ENCODE assay signal across 19 cellular contexts in genomic region chr10:28987555-28988320, GRCh38.
"Had no signal": no experiment of that assay in that cellular context is flagged by ENCODE, and none has a peak within 500 bp of the region (broad histone marks: within the 10 kb centered on the region; RNA-seq: fewer than 3 reads in every experiment).

No MANE protein-coding gene starts in this region.

- H3K9me3 ChIP-seq: heart left ventricle, mucosa of descending colon, ovary, tibial artery, upper lobe of right lung had no signal

- H3K9me3 Mint-ChIP-seq: dendritic cell treated with granulocyte-macrophage colony-stimulating factor and Interleukin-4, amounts not matched to agents 40 ng/mL and 50 ng/mL, for 4 days; natural killer cell; neural crest cell; stimulated activated effector memory CD8-positive, alpha-beta T cell treated with anti-CD3 and anti-CD28 coated beads, Interleukin-12 subunit alpha, Interleukin-12 subunit beta, amount 100 ng/mL, for 72 hours; stimulated activated naive CD8-positive, alpha-beta T cell treated with anti-CD3 and anti-CD28 coated beads, Interleukin-15, Interleukin-2, amounts not matched to agents 100 ng/mL and 50 ng/mL, for 24 hours had no signal

- DNase-seq: effector memory CD8-positive, alpha-beta T cell; foreskin melanocyte; heart left ventricle; hippocampal formation; left colon; left ventricle myocardium superior; mucosa of descending colon; natural killer cell; ovary; right cardiac atrium; stimulated activated CD4-positive, alpha-beta T cell treated with anti-CD3 and anti-CD28 coated beads, Interleukin-4, amount 100 ng/mL, for 1 hour; stimulated activated CD8-positive, alpha-beta memory T cell treated with anti-CD3 and anti-CD28 coated beads, Interleukin-4, amount 100 ng/mL, for 48 hours; tibial artery; upper lobe of right lung had no signal

- H3K27ac Mint-ChIP-seq: dendritic cell treated with granulocyte-macrophage colony-stimulating factor and Interleukin-4, amounts not matched to agents 40 ng/mL and 50 ng/mL, for 4 days; effector memory CD8-positive, alpha-beta T cell; natural killer cell; stimulated activated effector memory CD8-positive, alpha-beta T cell treated with anti-CD3 and anti-CD28 coated beads, Interleukin-12 subunit alpha, Interleukin-12 subunit beta, amount 100 ng/mL, for 72 hours; stimulated activated naive CD8-positive, alpha-beta T cell treated with anti-CD3 and anti-CD28 coated beads, Interleukin-15, Interleukin-2, amounts not matched to agents 100 ng/mL and 50 ng/mL, for 24 hours had no signal

- ATAC-seq: effector memory CD8-positive, alpha-beta T cell; heart left ventricle; left colon; left ventricle myocardium superior; mucosa of descending colon; natural killer cell; right cardiac atrium; stimulated activated effector memory CD8-positive, alpha-beta T cell treated with anti-CD3 and anti-CD28 coated beads, Interleukin-12 subunit alpha, Interleukin-12 subunit beta, amount 100 ng/mL, for 72 hours; upper lobe of right lung had no signal

- H3K27ac ChIP-seq: heart left ventricle, ovary, tibial artery, upper lobe of right lung had no signal

- H3K4me3 Mint-ChIP-seq: dendritic cell treated with granulocyte-macrophage colony-stimulating factor and Interleukin-4, amounts not matched to agents 40 ng/mL and 50 ng/mL, for 4 days; effector memory CD8-positive, alpha-beta T cell; natural killer cell; neural crest cell; stimulated activated effector memory CD8-positive, alpha-beta T cell treated with anti-CD3 and anti-CD28 coated beads, Interleukin-12 subunit alpha, Interleukin-12 subunit beta, amount 100 ng/mL, for 72 hours; stimulated activated naive CD8-positive, alpha-beta T cell treated with anti-CD3 and anti-CD28 coated beads, Interleukin-15, Interleukin-2, amounts not matched to agents 100 ng/mL and 50 ng/mL, for 24 hours had no signal

- H3K4me3 ChIP-seq: heart left ventricle, lung, mucosa of descending colon, ovary, tibial artery, upper lobe of right lung had no signal

- H3K27me3 ChIP-seq: heart left ventricle, ovary, tibial artery, upper lobe of right lung had no signal

- H3K36me3 ChIP-seq: heart left ventricle, ovary, tibial artery, upper lobe of right lung had no signal

- H3K36me3 Mint-ChIP-seq: natural killer cell; stimulated activated effector memory CD8-positive, alpha-beta T cell treated with anti-CD3 and anti-CD28 coated beads, Interleukin-12 subunit alpha, Interleukin-12 subunit beta, amount 100 ng/mL, for 72 hours had no signal
